ENCODE assay signal across 8 cellular contexts in genomic region chr5:68962632-68963484, GRCh38.
DNase-seq lines count a peak whose midpoint lies in the region; ATAC-seq and TF ChIP-seq lines count a peak whose summit lies in the region.

No MANE protein-coding gene starts in this region.

- H3K36me3 ChIP-seq in KMS-11 (ENCODE audit: insufficient read depth) (no peaks in the 10 kb centered on the region), muscle layer of colon (ENCODE audit: insufficient read depth, low read length) (no peaks in the 10 kb centered on the region)

- no peak overlapping the region for H3K4me2 ChIP-seq in KMS-11

- no peaks in the 10 kb centered on the region for H3K4me1 ChIP-seq in KMS-11 (ENCODE audit: low read depth, poor library complexity, severe bottlenecking)
- H3K4me1 ChIP-seq in muscle layer of colon (ENCODE audit: insufficient read depth, low read length), result peaks cover 3% of the 10 kb centered on the region

- peak; percentile 71 for TF ChIP-seq CTCF in KMS-11 (conservative IDR thresholded peaks at IDR 0.05; ENCODE audit: low read depth, low read length)

- no peak overlapping the region for H2AFZ ChIP-seq in KMS-11 (ENCODE audit: low read depth)

- H3K9me3 ChIP-seq in muscle layer of colon (ENCODE audit: low read length), result no peaks in the 10 kb centered on the region

- H3K79me2 ChIP-seq in KMS-11 (ENCODE audit: insufficient read depth, low read depth), result no peaks in the 10 kb centered on the region

- H3K27ac ChIP-seq in KMS-11, result no peak overlapping the region
- no peak overlapping the region for H3K27ac ChIP-seq in muscle layer of colon (ENCODE audit: low read depth, low read length)

- ATAC-seq in esophagus mucosa (peak; percentile 58), HG03108 (IDR thresholded peaks at IDR 0.05; ENCODE audit: unreplicated experiment) (no peak)

- DNase-seq in DMS79 treated with DMSO at 0.1 percent for 48 hours (lab: John Stamatoyannopoulos, UW), result peak; percentile 3
- DNase-seq in DMS79 (lab: John Stamatoyannopoulos, UW), result no peak
- peak; percentile 72 for DNase-seq in SK-N-DZ (ENCODE audit: low spot score)
- no peak for DNase-seq in OCI-M2 (lab: John Stamatoyannopoulos, UW; ENCODE audit: unreplicated experiment)

- no peaks in the 10 kb centered on the region for H3K27me3 ChIP-seq in KMS-11 (ENCODE audit: insufficient read depth, low read depth)
- no peaks in the 10 kb centered on the region for H3K27me3 ChIP-seq in muscle layer of colon (ENCODE audit: control insufficient read depth in 1 of 2, insufficient read depth in 2 of 2, low read length in 2 of 2)

- no peak overlapping the region for H3K9ac ChIP-seq in KMS-11
- H3K9ac ChIP-seq in muscle layer of colon (ENCODE audit: low read length), result peak overlapping the region; percentile 30

- no peak overlapping the region for H3K4me3 ChIP-seq in KMS-11 (IDR thresholded peaks at IDR 0.05; ENCODE audit: insufficient read depth, low read depth, low read length)
- peak overlapping the region in 1 of 2 donors; percentile 44 for H3K4me3 ChIP-seq in muscle layer of colon (ENCODE audit: low read depth in 1 of 2, low read length in 2 of 2)

- H4K20me1 ChIP-seq in KMS-11 (ENCODE audit: insufficient read depth), result no peaks in the 10 kb centered on the region

Comparison
In these comparisons a context has a peak if more than half of its experiments do, and no peak if none do; other contexts are left out.
1. DNase-seq: peak in DMS79 treated with DMSO at 0.1 percent for 48 hours (single experiment) and SK-N-DZ (single experiment); none in DMS79 (single experiment) and OCI-M2 (single experiment).